Comparison of ENCODE assay signal across 1 cellular context in genomic region chr6:25963426-25964123, GRCh38.
TF ChIP-seq lines count a peak whose summit lies in the region.

No MANE protein-coding gene starts in this region.

TF ChIP-seq in H1, 55 proteins besides CTCF, POLR2A, EP300 and RAD21 (continued from another document):
- TF ChIP-seq HDAC6 (IDR thresholded peaks at IDR 0.05; ENCODE audit: low read depth, low read length) = no peak
- TF ChIP-seq POLR2AphosphoS5 (IDR thresholded peaks at IDR 0.05; ENCODE audit: low read depth, low read length) = peak; percentile 92
- TF ChIP-seq GABPA (IDR thresholded peaks at IDR 0.05; ENCODE audit: borderline replicate concordance, insufficient read depth, low read length) = no peak
- TF ChIP-seq BACH1 (IDR thresholded peaks at IDR 0.05; ENCODE audit: low read length) = no peak
- no peak; the same call in 1 of the 2 replicates for TF ChIP-seq JUND (IDR thresholded peaks at IDR 0.05; ENCODE audit: low read length)
- TF ChIP-seq, protein P1, sequence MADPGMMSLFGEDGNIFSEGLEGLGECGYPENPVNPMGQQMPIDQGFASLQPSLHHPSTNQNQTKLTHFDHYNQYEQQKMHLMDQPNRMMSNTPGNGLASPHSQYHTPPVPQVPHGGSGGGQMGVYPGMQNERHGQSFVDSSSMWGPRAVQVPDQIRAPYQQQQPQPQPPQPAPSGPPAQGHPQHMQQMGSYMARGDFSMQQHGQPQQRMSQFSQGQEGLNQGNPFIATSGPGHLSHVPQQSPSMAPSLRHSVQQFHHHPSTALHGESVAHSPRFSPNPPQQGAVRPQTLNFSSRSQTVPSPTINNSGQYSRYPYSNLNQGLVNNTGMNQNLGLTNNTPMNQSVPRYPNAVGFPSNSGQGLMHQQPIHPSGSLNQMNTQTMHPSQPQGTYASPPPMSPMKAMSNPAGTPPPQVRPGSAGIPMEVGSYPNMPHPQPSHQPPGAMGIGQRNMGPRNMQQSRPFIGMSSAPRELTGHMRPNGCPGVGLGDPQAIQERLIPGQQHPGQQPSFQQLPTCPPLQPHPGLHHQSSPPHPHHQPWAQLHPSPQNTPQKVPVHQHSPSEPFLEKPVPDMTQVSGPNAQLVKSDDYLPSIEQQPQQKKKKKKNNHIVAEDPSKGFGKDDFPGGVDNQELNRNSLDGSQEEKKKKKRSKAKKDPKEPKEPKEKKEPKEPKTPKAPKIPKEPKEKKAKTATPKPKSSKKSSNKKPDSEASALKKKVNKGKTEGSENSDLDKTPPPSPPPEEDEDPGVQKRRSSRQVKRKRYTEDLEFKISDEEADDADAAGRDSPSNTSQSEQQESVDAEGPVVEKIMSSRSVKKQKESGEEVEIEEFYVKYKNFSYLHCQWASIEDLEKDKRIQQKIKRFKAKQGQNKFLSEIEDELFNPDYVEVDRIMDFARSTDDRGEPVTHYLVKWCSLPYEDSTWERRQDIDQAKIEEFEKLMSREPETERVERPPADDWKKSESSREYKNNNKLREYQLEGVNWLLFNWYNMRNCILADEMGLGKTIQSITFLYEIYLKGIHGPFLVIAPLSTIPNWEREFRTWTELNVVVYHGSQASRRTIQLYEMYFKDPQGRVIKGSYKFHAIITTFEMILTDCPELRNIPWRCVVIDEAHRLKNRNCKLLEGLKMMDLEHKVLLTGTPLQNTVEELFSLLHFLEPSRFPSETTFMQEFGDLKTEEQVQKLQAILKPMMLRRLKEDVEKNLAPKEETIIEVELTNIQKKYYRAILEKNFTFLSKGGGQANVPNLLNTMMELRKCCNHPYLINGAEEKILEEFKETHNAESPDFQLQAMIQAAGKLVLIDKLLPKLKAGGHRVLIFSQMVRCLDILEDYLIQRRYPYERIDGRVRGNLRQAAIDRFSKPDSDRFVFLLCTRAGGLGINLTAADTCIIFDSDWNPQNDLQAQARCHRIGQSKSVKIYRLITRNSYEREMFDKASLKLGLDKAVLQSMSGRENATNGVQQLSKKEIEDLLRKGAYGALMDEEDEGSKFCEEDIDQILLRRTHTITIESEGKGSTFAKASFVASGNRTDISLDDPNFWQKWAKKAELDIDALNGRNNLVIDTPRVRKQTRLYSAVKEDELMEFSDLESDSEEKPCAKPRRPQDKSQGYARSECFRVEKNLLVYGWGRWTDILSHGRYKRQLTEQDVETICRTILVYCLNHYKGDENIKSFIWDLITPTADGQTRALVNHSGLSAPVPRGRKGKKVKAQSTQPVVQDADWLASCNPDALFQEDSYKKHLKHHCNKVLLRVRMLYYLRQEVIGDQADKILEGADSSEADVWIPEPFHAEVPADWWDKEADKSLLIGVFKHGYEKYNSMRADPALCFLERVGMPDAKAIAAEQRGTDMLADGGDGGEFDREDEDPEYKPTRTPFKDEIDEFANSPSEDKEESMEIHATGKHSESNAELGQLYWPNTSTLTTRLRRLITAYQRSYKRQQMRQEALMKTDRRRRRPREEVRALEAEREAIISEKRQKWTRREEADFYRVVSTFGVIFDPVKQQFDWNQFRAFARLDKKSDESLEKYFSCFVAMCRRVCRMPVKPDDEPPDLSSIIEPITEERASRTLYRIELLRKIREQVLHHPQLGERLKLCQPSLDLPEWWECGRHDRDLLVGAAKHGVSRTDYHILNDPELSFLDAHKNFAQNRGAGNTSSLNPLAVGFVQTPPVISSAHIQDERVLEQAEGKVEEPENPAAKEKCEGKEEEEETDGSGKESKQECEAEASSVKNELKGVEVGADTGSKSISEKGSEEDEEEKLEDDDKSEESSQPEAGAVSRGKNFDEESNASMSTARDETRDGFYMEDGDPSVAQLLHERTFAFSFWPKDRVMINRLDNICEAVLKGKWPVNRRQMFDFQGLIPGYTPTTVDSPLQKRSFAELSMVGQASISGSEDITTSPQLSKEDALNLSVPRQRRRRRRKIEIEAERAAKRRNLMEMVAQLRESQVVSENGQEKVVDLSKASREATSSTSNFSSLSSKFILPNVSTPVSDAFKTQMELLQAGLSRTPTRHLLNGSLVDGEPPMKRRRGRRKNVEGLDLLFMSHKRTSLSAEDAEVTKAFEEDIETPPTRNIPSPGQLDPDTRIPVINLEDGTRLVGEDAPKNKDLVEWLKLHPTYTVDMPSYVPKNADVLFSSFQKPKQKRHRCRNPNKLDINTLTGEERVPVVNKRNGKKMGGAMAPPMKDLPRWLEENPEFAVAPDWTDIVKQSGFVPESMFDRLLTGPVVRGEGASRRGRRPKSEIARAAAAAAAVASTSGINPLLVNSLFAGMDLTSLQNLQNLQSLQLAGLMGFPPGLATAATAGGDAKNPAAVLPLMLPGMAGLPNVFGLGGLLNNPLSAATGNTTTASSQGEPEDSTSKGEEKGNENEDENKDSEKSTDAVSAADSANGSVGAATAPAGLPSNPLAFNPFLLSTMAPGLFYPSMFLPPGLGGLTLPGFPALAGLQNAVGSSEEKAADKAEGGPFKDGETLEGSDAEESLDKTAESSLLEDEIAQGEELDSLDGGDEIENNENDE (IDR thresholded peaks at IDR 0.05; ENCODE audit: insufficient replicate concordance, low read length) = peak; percentile 27
- no peak for TF ChIP-seq RFX5 (IDR thresholded peaks at IDR 0.05; ENCODE audit: borderline replicate concordance, low read depth, low read length)
- no peak for TF ChIP-seq KDM4A (IDR thresholded peaks at IDR 0.05; ENCODE audit: low read depth, low read length, severe bottlenecking)
- TF ChIP-seq RBBP5 (IDR thresholded peaks at IDR 0.05; ENCODE audit: borderline replicate concordance, low read depth, low read length) = peak; percentile 89; the same call in 1 of the 2 replicates
- TF ChIP-seq TCF12 (IDR thresholded peaks at IDR 0.05; ENCODE audit: low read depth, low read length) = peak; percentile 93
- no peak for TF ChIP-seq GTF2F1 (IDR thresholded peaks at IDR 0.05; ENCODE audit: borderline replicate concordance, low read depth, low read length)
- TF ChIP-seq BRCA1 (IDR thresholded peaks at IDR 0.05; ENCODE audit: low read depth, low read length) = no peak
- TF ChIP-seq EGR1 (IDR thresholded peaks at IDR 0.05; ENCODE audit: borderline replicate concordance, low read depth, low read length) = peak; percentile 79
- TF ChIP-seq TAF1 (IDR thresholded peaks at IDR 0.05; ENCODE audit: low read depth, low read length) = peak; percentile 50; the same call in 1 of the 2 replicates
- TF ChIP-seq NRF1 (IDR thresholded peaks at IDR 0.05; ENCODE audit: low read depth, low read length) = no peak
- peak; percentile 80 for TF ChIP-seq YY1 (IDR thresholded peaks at IDR 0.05; ENCODE audit: low read depth, low read length)
- no peak for TF ChIP-seq POU5F1 (IDR thresholded peaks at IDR 0.05; ENCODE audit: low read depth, low read length)
- TF ChIP-seq CREB1 (IDR thresholded peaks at IDR 0.05) = no peak
- TF ChIP-seq SIRT6 (IDR thresholded peaks at IDR 0.05; ENCODE audit: low read length) = no peak
- TF ChIP-seq NANOG (IDR thresholded peaks at IDR 0.05; ENCODE audit: insufficient read depth, low read depth, low read length, poor library complexity, severe bottlenecking) = peak; percentile 87
- no peak for TF ChIP-seq TBP (IDR thresholded peaks at IDR 0.05; ENCODE audit: low read depth, low read length)
- TF ChIP-seq ZNF274 (IDR thresholded peaks at IDR 0.05; ENCODE audit: borderline replicate concordance, extremely low read depth, low read length) = no peak
- peak; percentile 82 to 98 for TF ChIP-seq BCL11A (IDR thresholded peaks at IDR 0.05; ENCODE audit: low read depth in 2 of 2, low read length in 2 of 2)
- TF ChIP-seq SUZ12 (IDR thresholded peaks at IDR 0.05; ENCODE audit: low read length) = no peak
- no peak for TF ChIP-seq SAP30 (IDR thresholded peaks at IDR 0.05; ENCODE audit: insufficient read depth, insufficient replicate concordance, low read length)
- TF ChIP-seq CTBP2 (IDR thresholded peaks at IDR 0.05; ENCODE audit: borderline replicate concordance, insufficient read depth, insufficient read length, low read length) = no peak
- peak; percentile 94 for TF ChIP-seq ASH2L (IDR thresholded peaks at IDR 0.05; ENCODE audit: low read length)
- no peak for TF ChIP-seq KDM5A (IDR thresholded peaks at IDR 0.05; ENCODE audit: low read length)
- TF ChIP-seq KDM1A (IDR thresholded peaks at IDR 0.05; ENCODE audit: borderline replicate concordance, low read length) = 0 out of 2 replicates have a peak, but pooled peaks have one; percentile 38
- TF ChIP-seq CHD1 (IDR thresholded peaks at IDR 0.05; ENCODE audit: low read depth, low read length) = no peak
- no peak for TF ChIP-seq SP4 (IDR thresholded peaks at IDR 0.05; ENCODE audit: low read length)
- no peak for TF ChIP-seq EZH2 (IDR thresholded peaks at IDR 0.05; ENCODE audit: low read depth, low read length, severe bottlenecking)
- no peak for TF ChIP-seq SP2 (IDR thresholded peaks at IDR 0.05; ENCODE audit: low read length)
- TF ChIP-seq TAF7 (optimal IDR thresholded peaks at IDR 0.05; ENCODE audit: borderline replicate concordance, low read depth, low read length) = no peak
- peak; percentile 54 for TF ChIP-seq CEBPB (IDR thresholded peaks at IDR 0.05; ENCODE audit: low read depth, low read length)
- no peak for TF ChIP-seq MAFK (IDR thresholded peaks at IDR 0.05; ENCODE audit: low read depth, low read length)
- no peak for TF ChIP-seq CBX5 (IDR thresholded peaks at IDR 0.05; ENCODE audit: low read depth, low read length)
- TF ChIP-seq RNF2 (IDR thresholded peaks at IDR 0.05; ENCODE audit: borderline replicate concordance, low read depth, low read length, missing control alignments, poor library complexity, severe bottlenecking) = no peak
- TF ChIP-seq TEAD4 (IDR thresholded peaks at IDR 0.05; ENCODE audit: low read depth, low read length) = peak; percentile 32; the same call in 1 of the 2 replicates
- TF ChIP-seq FOSL1 (IDR thresholded peaks at IDR 0.05; ENCODE audit: insufficient read depth, low read depth, low read length) = no peak
- TF ChIP-seq, protein P2, sequence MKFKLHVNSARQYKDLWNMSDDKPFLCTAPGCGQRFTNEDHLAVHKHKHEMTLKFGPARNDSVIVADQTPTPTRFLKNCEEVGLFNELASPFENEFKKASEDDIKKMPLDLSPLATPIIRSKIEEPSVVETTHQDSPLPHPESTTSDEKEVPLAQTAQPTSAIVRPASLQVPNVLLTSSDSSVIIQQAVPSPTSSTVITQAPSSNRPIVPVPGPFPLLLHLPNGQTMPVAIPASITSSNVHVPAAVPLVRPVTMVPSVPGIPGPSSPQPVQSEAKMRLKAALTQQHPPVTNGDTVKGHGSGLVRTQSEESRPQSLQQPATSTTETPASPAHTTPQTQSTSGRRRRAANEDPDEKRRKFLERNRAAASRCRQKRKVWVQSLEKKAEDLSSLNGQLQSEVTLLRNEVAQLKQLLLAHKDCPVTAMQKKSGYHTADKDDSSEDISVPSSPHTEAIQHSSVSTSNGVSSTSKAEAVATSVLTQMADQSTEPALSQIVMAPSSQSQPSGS (IDR thresholded peaks at IDR 0.05; ENCODE audit: low read length) = peak; percentile 90
